1 cellular context compared by ENCODE assay signal in the genomic region with DNA sequence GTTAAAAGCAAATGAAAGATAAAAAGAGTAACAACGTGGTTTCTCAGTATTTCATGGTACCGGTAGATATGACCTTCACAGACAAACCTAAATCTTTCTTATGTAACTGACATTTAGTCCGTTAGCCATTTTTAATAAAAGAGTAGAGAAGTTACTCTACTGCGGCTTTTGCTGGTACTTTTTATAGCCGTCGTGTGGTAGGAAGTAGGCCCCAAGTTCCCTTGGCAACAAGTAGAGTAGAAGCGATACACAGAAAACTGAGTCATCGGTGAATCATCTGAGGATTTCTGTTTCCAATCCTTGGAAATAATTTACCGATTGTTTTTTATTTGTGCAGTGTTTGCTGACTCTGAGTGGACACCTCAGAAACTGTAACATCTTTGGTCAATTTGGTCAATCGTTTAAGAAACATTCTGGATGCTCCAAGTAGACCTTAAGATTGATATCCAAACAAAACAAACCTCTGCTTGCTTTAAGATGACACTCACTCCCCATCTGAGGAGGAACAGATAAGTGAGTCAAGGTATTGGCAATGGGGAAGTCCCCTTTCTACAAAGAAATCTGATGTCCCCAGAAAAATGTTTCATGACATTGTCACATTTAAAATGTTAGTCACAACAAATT.
TF ChIP-seq lines count a peak whose summit lies in the region.

No MANE protein-coding gene starts in this region.

TF ChIP-seq in GM12878, 131 proteins besides CTCF, POLR2A, EP300 and RAD21 (continued from another document and continues in another):
- TF ChIP-seq, protein P1, sequence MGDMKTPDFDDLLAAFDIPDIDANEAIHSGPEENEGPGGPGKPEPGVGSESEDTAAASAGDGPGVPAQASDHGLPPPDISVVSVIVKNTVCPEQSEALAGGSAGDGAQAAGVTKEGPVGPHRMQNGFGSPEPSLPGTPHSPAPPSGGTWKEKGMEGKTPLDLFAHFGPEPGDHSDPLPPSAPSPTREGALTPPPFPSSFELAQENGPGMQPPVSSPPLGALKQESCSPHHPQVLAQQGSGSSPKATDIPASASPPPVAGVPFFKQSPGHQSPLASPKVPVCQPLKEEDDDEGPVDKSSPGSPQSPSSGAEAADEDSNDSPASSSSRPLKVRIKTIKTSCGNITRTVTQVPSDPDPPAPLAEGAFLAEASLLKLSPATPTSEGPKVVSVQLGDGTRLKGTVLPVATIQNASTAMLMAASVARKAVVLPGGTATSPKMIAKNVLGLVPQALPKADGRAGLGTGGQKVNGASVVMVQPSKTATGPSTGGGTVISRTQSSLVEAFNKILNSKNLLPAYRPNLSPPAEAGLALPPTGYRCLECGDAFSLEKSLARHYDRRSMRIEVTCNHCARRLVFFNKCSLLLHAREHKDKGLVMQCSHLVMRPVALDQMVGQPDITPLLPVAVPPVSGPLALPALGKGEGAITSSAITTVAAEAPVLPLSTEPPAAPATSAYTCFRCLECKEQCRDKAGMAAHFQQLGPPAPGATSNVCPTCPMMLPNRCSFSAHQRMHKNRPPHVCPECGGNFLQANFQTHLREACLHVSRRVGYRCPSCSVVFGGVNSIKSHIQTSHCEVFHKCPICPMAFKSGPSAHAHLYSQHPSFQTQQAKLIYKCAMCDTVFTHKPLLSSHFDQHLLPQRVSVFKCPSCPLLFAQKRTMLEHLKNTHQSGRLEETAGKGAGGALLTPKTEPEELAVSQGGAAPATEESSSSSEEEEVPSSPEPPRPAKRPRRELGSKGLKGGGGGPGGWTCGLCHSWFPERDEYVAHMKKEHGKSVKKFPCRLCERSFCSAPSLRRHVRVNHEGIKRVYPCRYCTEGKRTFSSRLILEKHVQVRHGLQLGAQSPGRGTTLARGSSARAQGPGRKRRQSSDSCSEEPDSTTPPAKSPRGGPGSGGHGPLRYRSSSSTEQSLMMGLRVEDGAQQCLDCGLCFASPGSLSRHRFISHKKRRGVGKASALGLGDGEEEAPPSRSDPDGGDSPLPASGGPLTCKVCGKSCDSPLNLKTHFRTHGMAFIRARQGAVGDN (IDR thresholded peaks at IDR 0.05): 0 out of 2 replicates have a peak, but pooled peaks have one; percentile 31
- TF ChIP-seq RUNX3 (IDR thresholded peaks at IDR 0.05; ENCODE audit: low read length) (peak; percentile 95), MEF2B (IDR thresholded peaks at IDR 0.05; ENCODE audit: partially characterized antibody, poor library complexity, severe bottlenecking) (peak; percentile 89), ETV6 (conservative IDR thresholded peaks at IDR 0.05 in 1 of 2, IDR thresholded peaks at IDR 0.05 in 1 of 2; ENCODE audit: borderline replicate concordance in 1 of 2, low read depth in 1 of 2) (peak in 1 of 2 experiments; percentile 90; a peak in 2 of 4 replicates), MTA2 (IDR thresholded peaks at IDR 0.05; ENCODE audit: low read depth) (peak; percentile 83), BHLHE40 (IDR thresholded peaks at IDR 0.05; ENCODE audit: borderline replicate concordance in 1 of 2, low read depth in 2 of 2, low read length in 1 of 2) (0 out of 4 replicates have a peak, but pooled peaks of 1 of the 2 experiments have one; percentile 29), MTA3 (IDR thresholded peaks at IDR 0.05; ENCODE audit: borderline replicate concordance, low read length) (peak; percentile 28; the same call in 1 of the 2 replicates), CREM (IDR thresholded peaks at IDR 0.05; ENCODE audit: low read depth) (peak; percentile 91), MYC (IDR thresholded peaks at IDR 0.05; ENCODE audit: insufficient read depth, insufficient read length, insufficient replicate concordance, low read length, severe bottlenecking) (no peak), CEBPB (IDR thresholded peaks at IDR 0.05; ENCODE audit: borderline replicate concordance in 1 of 2, low read depth in 2 of 2, low read length in 2 of 2) (peak in 1 of 2 experiments; percentile 59; a peak in 1 of 4 replicates), MXI1 (IDR thresholded peaks at IDR 0.05; ENCODE audit: low read depth, low read length) (peak; percentile 86), EGR1 (IDR thresholded peaks at IDR 0.05; ENCODE audit: borderline replicate concordance in 1 of 2, low read depth in 2 of 2, low read length in 2 of 2) (no peak), JUNB (IDR thresholded peaks at IDR 0.05) (peak; percentile 95), RFX5 (IDR thresholded peaks at IDR 0.05; ENCODE audit: low read depth, low read length) (peak; percentile 39; the same call in 1 of the 2 replicates), PML (IDR thresholded peaks at IDR 0.05; ENCODE audit: low read length) (0 out of 2 replicates have a peak, but pooled peaks have one; percentile 68), ZNF217 (IDR thresholded peaks at IDR 0.05) (no peak), NRF1 (conservative IDR thresholded peaks at IDR 0.05; ENCODE audit: low read depth, low read length) (no peak), EED (IDR thresholded peaks at IDR 0.05; ENCODE audit: low read depth) (peak; percentile 77), STAT3 (IDR thresholded peaks at IDR 0.05; ENCODE audit: low read depth, low read length) (peak; percentile 94; the same call in 1 of the 2 replicates), SREBF1 (IDR thresholded peaks at IDR 0.05; ENCODE audit: low read length) (no peak), RAD51 (IDR thresholded peaks at IDR 0.05) (no peak), STAT1 (conservative IDR thresholded peaks at IDR 0.05) (no peak), NBN (IDR thresholded peaks at IDR 0.05) (peak; percentile 53; the same call in 1 of the 2 replicates), MEF2A (IDR thresholded peaks at IDR 0.05; ENCODE audit: insufficient read depth, low read depth, low read length) (peak; percentile 93), BCL11A (IDR thresholded peaks at IDR 0.05; ENCODE audit: low read depth, low read length) (peak; percentile 81)
- TF ChIP-seq, protein P2, sequence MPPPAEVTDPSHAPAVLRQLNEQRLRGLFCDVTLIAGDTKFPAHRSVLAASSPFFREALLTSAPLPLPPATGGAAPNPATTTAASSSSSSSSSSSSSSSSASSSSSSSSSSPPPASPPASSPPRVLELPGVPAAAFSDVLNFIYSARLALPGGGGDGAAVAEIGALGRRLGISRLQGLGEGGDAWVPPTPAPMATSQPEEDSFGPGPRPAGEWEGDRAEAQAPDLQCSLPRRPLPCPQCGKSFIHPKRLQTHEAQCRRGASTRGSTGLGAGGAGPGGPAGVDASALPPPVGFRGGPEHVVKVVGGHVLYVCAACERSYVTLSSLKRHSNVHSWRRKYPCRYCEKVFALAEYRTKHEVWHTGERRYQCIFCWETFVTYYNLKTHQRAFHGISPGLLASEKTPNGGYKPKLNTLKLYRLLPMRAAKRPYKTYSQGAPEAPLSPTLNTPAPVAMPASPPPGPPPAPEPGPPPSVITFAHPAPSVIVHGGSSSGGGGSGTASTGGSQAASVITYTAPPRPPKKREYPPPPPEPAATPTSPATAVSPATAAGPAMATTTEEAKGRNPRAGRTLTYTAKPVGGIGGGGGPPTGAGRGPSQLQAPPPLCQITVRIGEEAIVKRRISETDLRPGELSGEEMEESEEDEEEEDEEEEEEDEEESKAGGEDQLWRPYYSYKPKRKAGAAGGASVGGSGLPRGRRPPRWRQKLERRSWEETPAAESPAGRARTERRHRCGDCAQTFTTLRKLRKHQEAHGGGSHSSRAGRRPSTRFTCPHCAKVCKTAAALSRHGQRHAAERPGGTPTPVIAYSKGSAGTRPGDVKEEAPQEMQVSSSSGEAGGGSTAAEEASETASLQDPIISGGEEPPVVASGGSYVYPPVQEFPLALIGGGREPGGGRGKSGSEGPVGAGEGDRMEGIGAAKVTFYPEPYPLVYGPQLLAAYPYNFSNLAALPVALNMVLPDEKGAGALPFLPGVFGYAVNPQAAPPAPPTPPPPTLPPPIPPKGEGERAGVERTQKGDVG (CRISPR knock-in tag; IDR thresholded peaks at IDR 0.05): no peak
- TF ChIP-seq, protein P3, sequence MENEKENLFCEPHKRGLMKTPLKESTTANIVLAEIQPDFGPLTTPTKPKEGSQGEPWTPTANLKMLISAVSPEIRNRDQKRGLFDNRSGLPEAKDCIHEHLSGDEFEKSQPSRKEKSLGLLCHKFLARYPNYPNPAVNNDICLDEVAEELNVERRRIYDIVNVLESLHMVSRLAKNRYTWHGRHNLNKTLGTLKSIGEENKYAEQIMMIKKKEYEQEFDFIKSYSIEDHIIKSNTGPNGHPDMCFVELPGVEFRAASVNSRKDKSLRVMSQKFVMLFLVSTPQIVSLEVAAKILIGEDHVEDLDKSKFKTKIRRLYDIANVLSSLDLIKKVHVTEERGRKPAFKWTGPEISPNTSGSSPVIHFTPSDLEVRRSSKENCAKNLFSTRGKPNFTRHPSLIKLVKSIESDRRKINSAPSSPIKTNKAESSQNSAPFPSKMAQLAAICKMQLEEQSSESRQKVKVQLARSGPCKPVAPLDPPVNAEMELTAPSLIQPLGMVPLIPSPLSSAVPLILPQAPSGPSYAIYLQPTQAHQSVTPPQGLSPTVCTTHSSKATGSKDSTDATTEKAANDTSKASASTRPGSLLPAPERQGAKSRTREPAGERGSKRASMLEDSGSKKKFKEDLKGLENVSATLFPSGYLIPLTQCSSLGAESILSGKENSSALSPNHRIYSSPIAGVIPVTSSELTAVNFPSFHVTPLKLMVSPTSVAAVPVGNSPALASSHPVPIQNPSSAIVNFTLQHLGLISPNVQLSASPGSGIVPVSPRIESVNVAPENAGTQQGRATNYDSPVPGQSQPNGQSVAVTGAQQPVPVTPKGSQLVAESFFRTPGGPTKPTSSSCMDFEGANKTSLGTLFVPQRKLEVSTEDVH (IDR thresholded peaks at IDR 0.05; ENCODE audit: low read depth, partially characterized antibody): no peak
- TF ChIP-seq, protein P4, sequence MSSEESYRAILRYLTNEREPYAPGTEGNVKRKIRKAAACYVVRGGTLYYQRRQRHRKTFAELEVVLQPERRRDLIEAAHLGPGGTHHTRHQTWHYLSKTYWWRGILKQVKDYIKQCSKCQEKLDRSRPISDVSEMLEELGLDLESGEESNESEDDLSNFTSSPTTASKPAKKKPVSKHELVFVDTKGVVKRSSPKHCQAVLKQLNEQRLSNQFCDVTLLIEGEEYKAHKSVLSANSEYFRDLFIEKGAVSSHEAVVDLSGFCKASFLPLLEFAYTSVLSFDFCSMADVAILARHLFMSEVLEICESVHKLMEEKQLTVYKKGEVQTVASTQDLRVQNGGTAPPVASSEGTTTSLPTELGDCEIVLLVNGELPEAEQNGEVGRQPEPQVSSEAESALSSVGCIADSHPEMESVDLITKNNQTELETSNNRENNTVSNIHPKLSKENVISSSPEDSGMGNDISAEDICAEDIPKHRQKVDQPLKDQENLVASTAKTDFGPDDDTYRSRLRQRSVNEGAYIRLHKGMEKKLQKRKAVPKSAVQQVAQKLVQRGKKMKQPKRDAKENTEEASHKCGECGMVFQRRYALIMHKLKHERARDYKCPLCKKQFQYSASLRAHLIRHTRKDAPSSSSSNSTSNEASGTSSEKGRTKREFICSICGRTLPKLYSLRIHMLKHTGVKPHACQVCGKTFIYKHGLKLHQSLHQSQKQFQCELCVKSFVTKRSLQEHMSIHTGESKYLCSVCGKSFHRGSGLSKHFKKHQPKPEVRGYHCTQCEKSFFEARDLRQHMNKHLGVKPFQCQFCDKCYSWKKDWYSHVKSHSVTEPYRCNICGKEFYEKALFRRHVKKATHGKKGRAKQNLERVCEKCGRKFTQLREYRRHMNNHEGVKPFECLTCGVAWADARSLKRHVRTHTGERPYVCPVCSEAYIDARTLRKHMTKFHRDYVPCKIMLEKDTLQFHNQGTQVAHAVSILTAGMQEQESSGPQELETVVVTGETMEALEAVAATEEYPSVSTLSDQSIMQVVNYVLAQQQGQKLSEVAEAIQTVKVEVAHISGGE (CRISPR knock-in tag; IDR thresholded peaks at IDR 0.05): no peak
- TF ChIP-seq, protein P5, sequence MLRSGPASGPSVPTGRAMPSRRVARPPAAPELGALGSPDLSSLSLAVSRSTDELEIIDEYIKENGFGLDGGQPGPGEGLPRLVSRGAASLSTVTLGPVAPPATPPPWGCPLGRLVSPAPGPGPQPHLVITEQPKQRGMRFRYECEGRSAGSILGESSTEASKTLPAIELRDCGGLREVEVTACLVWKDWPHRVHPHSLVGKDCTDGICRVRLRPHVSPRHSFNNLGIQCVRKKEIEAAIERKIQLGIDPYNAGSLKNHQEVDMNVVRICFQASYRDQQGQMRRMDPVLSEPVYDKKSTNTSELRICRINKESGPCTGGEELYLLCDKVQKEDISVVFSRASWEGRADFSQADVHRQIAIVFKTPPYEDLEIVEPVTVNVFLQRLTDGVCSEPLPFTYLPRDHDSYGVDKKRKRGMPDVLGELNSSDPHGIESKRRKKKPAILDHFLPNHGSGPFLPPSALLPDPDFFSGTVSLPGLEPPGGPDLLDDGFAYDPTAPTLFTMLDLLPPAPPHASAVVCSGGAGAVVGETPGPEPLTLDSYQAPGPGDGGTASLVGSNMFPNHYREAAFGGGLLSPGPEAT (IDR thresholded peaks at IDR 0.05; ENCODE audit: low read depth): peak; percentile 86
- TF ChIP-seq, protein P6, sequence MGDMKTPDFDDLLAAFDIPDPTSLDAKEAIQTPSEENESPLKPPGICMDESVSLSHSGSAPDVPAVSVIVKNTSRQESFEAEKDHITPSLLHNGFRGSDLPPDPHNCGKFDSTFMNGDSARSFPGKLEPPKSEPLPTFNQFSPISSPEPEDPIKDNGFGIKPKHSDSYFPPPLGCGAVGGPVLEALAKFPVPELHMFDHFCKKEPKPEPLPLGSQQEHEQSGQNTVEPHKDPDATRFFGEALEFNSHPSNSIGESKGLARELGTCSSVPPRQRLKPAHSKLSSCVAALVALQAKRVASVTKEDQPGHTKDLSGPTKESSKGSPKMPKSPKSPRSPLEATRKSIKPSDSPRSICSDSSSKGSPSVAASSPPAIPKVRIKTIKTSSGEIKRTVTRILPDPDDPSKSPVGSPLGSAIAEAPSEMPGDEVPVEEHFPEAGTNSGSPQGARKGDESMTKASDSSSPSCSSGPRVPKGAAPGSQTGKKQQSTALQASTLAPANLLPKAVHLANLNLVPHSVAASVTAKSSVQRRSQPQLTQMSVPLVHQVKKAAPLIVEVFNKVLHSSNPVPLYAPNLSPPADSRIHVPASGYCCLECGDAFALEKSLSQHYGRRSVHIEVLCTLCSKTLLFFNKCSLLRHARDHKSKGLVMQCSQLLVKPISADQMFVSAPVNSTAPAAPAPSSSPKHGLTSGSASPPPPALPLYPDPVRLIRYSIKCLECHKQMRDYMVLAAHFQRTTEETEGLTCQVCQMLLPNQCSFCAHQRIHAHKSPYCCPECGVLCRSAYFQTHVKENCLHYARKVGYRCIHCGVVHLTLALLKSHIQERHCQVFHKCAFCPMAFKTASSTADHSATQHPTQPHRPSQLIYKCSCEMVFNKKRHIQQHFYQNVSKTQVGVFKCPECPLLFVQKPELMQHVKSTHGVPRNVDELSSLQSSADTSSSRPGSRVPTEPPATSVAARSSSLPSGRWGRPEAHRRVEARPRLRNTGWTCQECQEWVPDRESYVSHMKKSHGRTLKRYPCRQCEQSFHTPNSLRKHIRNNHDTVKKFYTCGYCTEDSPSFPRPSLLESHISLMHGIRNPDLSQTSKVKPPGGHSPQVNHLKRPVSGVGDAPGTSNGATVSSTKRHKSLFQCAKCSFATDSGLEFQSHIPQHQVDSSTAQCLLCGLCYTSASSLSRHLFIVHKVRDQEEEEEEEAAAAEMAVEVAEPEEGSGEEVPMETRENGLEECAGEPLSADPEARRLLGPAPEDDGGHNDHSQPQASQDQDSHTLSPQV (IDR thresholded peaks at IDR 0.05): no peak
- TF ChIP-seq, protein P7, sequence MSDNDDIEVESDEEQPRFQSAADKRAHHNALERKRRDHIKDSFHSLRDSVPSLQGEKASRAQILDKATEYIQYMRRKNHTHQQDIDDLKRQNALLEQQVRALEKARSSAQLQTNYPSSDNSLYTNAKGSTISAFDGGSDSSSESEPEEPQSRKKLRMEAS (IDR thresholded peaks at IDR 0.05; ENCODE audit: low read depth, low read length): no peak
